ENCODE assay signal across 22 cellular contexts in genomic region chr5:131542723-131543122, GRCh38.
"Had no signal": no experiment of that assay in that cellular context is flagged by ENCODE, and none has a peak within 500 bp of the region (broad histone marks: within the 10 kb centered on the region; RNA-seq: fewer than 3 reads in every experiment).

No MANE protein-coding gene starts in this region.

- H3K27ac Mint-ChIP-seq: activated naive CD8-positive, alpha-beta T cell treated with anti-CD3 and anti-CD28 coated beads, Interleukin-2, amount 10 ng/mL, durations not matched to agents 7 days and 5 days; activated T-helper 1 cell treated with anti-CD3 and anti-CD28 coated beads, Interleukin-12 subunit alpha, Interleukin-12 subunit beta, Interleukin-2, Interleukin-4 antibody, amounts not matched to agents 30 ng/mL and 10 ng/mL and 1 ng/mL, durations not matched to agents 14 hours and 24 hours and 36 hours had no signal

- ATAC-seq: activated CD8-positive, alpha-beta T cell treated with anti-CD3 and anti-CD28 coated beads for 36 hours; sciatic nerve had no signal

- H3K4me3 ChIP-seq: left ventricle myocardium inferior, SK-N-MC, stomach, testis, upper lobe of left lung had no signal

- H3K36me3 ChIP-seq: brain microvascular endothelial cell had no signal

- H3K4me3 Mint-ChIP-seq: activated CD8-positive, alpha-beta T cell treated with anti-CD3 and anti-CD28 coated beads for 36 hours; activated naive CD8-positive, alpha-beta T cell treated with anti-CD3 and anti-CD28 coated beads, Interleukin-2, amount 10 ng/mL, durations not matched to agents 7 days and 5 days; activated T-helper 1 cell treated with anti-CD3 and anti-CD28 coated beads, Interleukin-12 subunit alpha, Interleukin-12 subunit beta, Interleukin-2, Interleukin-4 antibody, amounts not matched to agents 30 ng/mL and 10 ng/mL and 1 ng/mL, durations not matched to agents 14 hours and 24 hours and 36 hours; neural crest cell had no signal

- DNase-seq: activated CD4-positive, alpha-beta T cell treated with anti-CD3 and anti-CD28 coated beads for 1 hour; activated CD8-positive, alpha-beta T cell treated with anti-CD3 and anti-CD28 coated beads for 36 hours; activated naive CD8-positive, alpha-beta T cell treated with anti-CD3 and anti-CD28 coated beads, Interleukin-2, amount 10 ng/mL, durations not matched to agents 7 days and 5 days; anterior cingulate cortex; brain microvascular endothelial cell; cortex of kidney; effector CD8-positive, alpha-beta T cell; foreskin fibroblast; glutamatergic neuron; hypothalamus; kidney; left ventricle myocardium inferior; mesendoderm; stomach; T-helper 1 cell; testis; upper lobe of left lung had no signal

- H3K27me3 ChIP-seq: brain microvascular endothelial cell, stomach, testis, upper lobe of left lung had no signal

- H3K4me1 ChIP-seq: left ventricle myocardium inferior, testis had no signal

- H3K9me3 Mint-ChIP-seq: activated CD8-positive, alpha-beta T cell treated with anti-CD3 and anti-CD28 coated beads for 36 hours; activated naive CD8-positive, alpha-beta T cell treated with anti-CD3 and anti-CD28 coated beads, Interleukin-2, amount 10 ng/mL, durations not matched to agents 7 days and 5 days; activated T-helper 1 cell treated with anti-CD3 and anti-CD28 coated beads, Interleukin-12 subunit alpha, Interleukin-12 subunit beta, Interleukin-2, Interleukin-4 antibody, amounts not matched to agents 30 ng/mL and 10 ng/mL and 1 ng/mL, durations not matched to agents 14 hours and 24 hours and 36 hours; neural crest cell had no signal

- H3K27ac ChIP-seq: brain microvascular endothelial cell, left ventricle myocardium inferior, SK-N-MC, stomach, testis, upper lobe of left lung, VCaP had no signal

- H3K9me3 ChIP-seq: left ventricle myocardium inferior, stomach, testis, upper lobe of left lung had no signal

- H3K27me3 Mint-ChIP-seq: activated CD8-positive, alpha-beta T cell treated with anti-CD3 and anti-CD28 coated beads for 36 hours; activated naive CD8-positive, alpha-beta T cell treated with anti-CD3 and anti-CD28 coated beads, Interleukin-2, amount 10 ng/mL, durations not matched to agents 7 days and 5 days had no signal
